Comparison of ENCODE assay signal across 2 cellular contexts in the genomic region with DNA sequence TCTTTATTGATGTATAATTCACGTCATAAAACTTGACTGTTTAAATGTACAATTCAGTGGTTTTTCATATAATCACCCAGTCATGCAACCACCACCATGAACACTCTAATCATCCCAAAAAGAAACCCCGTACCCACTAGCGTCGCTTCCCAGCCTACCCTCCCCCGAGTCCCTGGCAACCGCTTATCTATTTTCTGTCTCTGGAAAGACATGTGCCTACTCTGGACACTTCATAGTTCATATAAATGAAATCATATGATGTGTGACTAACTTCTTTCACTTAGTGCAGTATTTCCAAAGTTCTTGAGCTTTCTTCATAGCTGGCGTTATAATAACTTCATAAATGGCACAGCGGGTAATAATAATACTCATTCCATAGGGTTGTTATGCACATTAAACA.
TF ChIP-seq lines count a peak whose summit lies in the region.

No MANE protein-coding gene starts in this region.

TF ChIP-seq in HepG2, 621 proteins besides CTCF, POLR2A, EP300 and RAD21 (continued from another document):
- TF ChIP-seq SP4 (CRISPR knock-in tag; IDR thresholded peaks at IDR 0.05) (no peak), ISL2 (CRISPR knock-in tag; IDR thresholded peaks at IDR 0.05) (no peak)

TF ChIP-seq in K562, 482 proteins besides CTCF, POLR2A, EP300 and RAD21:
- 0 out of 2 replicates have a peak, but pooled peaks have one; percentile 7 for TF ChIP-seq TFE3 (CRISPR knock-in tag; IDR thresholded peaks at IDR 0.05)
- TF ChIP-seq ZKSCAN8 (CRISPR knock-in tag; IDR thresholded peaks at IDR 0.05) = no peak
- no peak for TF ChIP-seq C11orf30 (IDR thresholded peaks at IDR 0.05; ENCODE audit: low read depth)
- no peak for TF ChIP-seq ETV1 (tag; conservative IDR thresholded peaks at IDR 0.05; ENCODE audit: low read depth)
- TF ChIP-seq, protein P1, sequence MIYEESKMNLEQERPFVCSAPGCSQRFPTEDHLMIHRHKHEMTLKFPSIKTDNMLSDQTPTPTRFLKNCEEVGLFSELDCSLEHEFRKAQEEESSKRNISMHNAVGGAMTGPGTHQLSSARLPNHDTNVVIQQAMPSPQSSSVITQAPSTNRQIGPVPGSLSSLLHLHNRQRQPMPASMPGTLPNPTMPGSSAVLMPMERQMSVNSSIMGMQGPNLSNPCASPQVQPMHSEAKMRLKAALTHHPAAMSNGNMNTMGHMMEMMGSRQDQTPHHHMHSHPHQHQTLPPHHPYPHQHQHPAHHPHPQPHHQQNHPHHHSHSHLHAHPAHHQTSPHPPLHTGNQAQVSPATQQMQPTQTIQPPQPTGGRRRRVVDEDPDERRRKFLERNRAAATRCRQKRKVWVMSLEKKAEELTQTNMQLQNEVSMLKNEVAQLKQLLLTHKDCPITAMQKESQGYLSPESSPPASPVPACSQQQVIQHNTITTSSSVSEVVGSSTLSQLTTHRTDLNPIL (CRISPR knock-in tag; IDR thresholded peaks at IDR 0.05) = no peak
